In the genomic region with DNA sequence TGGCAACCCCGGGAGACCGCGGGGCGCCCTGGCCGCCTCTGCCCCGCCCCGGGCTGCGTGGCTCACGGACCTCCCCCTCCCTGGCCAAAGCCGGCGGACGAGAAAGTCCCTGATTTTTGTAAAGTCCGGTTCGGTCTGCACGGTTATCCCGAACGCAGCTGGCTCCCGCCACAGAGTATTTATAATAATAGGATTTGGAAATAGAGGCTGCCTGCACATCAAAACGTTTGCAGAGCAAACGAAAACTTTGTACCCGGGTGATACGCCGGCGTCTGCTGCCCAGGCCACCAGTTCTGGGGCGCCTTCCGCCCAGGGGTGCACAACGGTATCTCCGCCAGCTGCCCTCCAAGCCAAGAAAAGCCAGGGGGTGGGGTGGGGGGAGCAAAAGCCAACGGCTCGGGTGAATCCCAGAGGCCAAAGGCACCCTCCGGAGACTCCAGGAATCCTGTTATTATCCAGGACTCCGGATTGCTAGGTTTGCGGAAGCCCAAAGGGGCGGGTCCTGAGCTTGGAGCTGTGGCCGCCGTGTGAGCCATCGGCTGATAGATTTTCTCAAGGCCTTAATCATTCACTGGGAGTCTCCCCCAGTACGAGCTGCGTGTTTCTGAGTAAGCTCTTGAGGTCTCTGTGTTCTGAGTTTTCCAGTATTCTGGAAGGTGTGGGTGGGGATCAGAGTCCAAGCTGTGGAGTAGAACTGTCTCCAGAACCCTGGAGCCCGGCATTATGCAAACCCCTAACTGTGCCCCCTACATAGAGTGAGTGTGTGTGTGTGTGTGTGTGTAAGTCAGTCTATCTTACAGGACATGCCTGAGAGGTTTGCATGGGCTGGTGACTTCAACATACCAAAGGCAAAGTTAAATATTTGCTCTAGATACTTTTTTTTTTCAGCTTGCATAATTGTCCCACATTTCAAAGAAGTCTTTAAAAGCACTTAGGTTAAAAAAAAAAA, we compare ENCODE assay signal across 8 cellular contexts. TPM values are rescaled to one million over a fixed set of nuclear protein-coding genes. Genes with fewer than 3 reads are reported as not detected.
DNase-seq lines count a peak whose midpoint lies in the region; ATAC-seq and TF ChIP-seq lines count a peak whose summit lies in the region.

No MANE protein-coding gene starts in this region.

- peak overlapping the region; percentile 45 for H2BK15ac ChIP-seq in mesenchymal stem cell (ENCODE audit: low read depth, poor library complexity, severe bottlenecking)

- H2BK120ac ChIP-seq in mesenchymal stem cell (ENCODE audit: low read depth, low read length) = peak overlapping the region; percentile 77

- 5% methylated on average over 34 of the region's 40 CpGs for WGBS in mesenchymal stem cell
- 3 to 5% methylated on average over 40 of the region's 40 CpGs for WGBS in aorta, 2 donors

- H3K27me3 Mint-ChIP-seq in chondrocyte (ENCODE audit: low read depth) = peaks cover 61% of the 10 kb centered on the region

- H3K27ac ChIP-seq in left ventricle myocardium inferior (replicated peaks) = no peak overlapping the region
- H3K27ac ChIP-seq in right atrium auricular region = no peak overlapping the region
- H3K27ac ChIP-seq in mesenchymal stem cell (ENCODE audit: low read length, poor library complexity, severe bottlenecking) = peak overlapping the region; percentile 98
- no peak overlapping the region for H3K27ac ChIP-seq in aorta (ENCODE audit: low read depth in 1 of 2, low read length in 2 of 2)

- no peaks in the 10 kb centered on the region for H3K9me3 Mint-ChIP-seq in chondrocyte (ENCODE audit: low read depth)

- H3K36me3 ChIP-seq in left ventricle myocardium inferior (no peaks in the 10 kb centered on the region), right atrium auricular region (no peaks in the 10 kb centered on the region), mesenchymal stem cell (ENCODE audit: control insufficient read depth in 1 of 2, insufficient read depth in 2 of 2, low read depth in 1 of 2, low read length in 2 of 2) (no peaks in the 10 kb centered on the region), aorta (ENCODE audit: control insufficient read depth in 1 of 2, insufficient read depth in 2 of 2, low read length in 1 of 2) (no peaks in the 10 kb centered on the region)

- intact Hi-C loops in left ventricle myocardium inferior (cut with micrococcal nuclease) = no loop called here
- intact Hi-C loops in aorta (cut with DNase I) = no loop called here

- TF ChIP-seq CTCF in left ventricle myocardium inferior (IDR thresholded peaks at IDR 0.05; ENCODE audit: borderline replicate concordance) (no peak), right atrium auricular region (IDR thresholded peaks at IDR 0.05) (no peak), chondrocyte (IDR thresholded peaks at IDR 0.05) (no peak)

- H3K4me2 ChIP-seq in mesenchymal stem cell (ENCODE audit: low read length, poor library complexity, severe bottlenecking) = peak overlapping the region; percentile 81

- H3K14ac ChIP-seq in mesenchymal stem cell (ENCODE audit: low read length in 2 of 2) = no peak overlapping the region

- peaks cover 21% of the 10 kb centered on the region for H3K4me1 Mint-ChIP-seq in chondrocyte (ENCODE audit: low read depth)

- peak; percentile 44 for ATAC-seq in aorta (ENCODE audit: low FRiP score)

- H2BK12ac ChIP-seq in mesenchymal stem cell (ENCODE audit: low read length in 2 of 2) = peak overlapping the region in 1 of 2 experiments; percentile 70

- H3K9ac ChIP-seq in mesenchymal stem cell (ENCODE audit: low read length) = peak overlapping the region; percentile 74

- peaks cover 99% of the 10 kb centered on the region for H3K27me3 ChIP-seq in left ventricle myocardium inferior (ENCODE audit: low read depth)
- H3K27me3 ChIP-seq in right atrium auricular region = peaks cover 15 to 18% of the 10 kb centered on the region in 2 donors
- H3K27me3 ChIP-seq in mesenchymal stem cell (ENCODE audit: control insufficient read depth in 1 of 2, insufficient read depth in 1 of 2, low read length in 2 of 2) = peaks cover 8 to 27% of the 10 kb centered on the region in 2 experiments
- no peaks in the 10 kb centered on the region for H3K27me3 ChIP-seq in aorta (ENCODE audit: control insufficient read depth in 1 of 2, insufficient read depth in 2 of 2, low read length in 1 of 2)

- H4K8ac ChIP-seq in mesenchymal stem cell (ENCODE audit: low read length) = peak overlapping the region; percentile 65

- H3K4me3 ChIP-seq in left ventricle myocardium inferior (peak overlapping the region; percentile 57), right atrium auricular region (peak overlapping the region in 1 of 2 donors; percentile 43), mesenchymal stem cell (ENCODE audit: insufficient read depth in 1 of 2, low read depth in 1 of 2, low read length in 2 of 2) (peak overlapping the region; percentile 75 to 84), aorta (ENCODE audit: low read length in 2 of 2) (peak overlapping the region in 1 of 2 donors; percentile 17)

- H3K79me1 ChIP-seq in mesenchymal stem cell (replicated peaks; ENCODE audit: low read length, poor library complexity, severe bottlenecking) = peaks cover 22% of the 10 kb centered on the region

- peaks cover 5% of the 10 kb centered on the region for H3K9me3 ChIP-seq in left ventricle myocardium inferior (replicated peaks)
- peaks cover 0 to 3% of the 10 kb centered on the region in 2 donors for H3K9me3 ChIP-seq in right atrium auricular region
- H3K9me3 ChIP-seq in mesenchymal stem cell (ENCODE audit: control insufficient read depth, low read length) = peaks cover under 1% of the 10 kb centered on the region
- H3K9me3 ChIP-seq in aorta (ENCODE audit: control insufficient read depth, low read length) = no peaks in the 10 kb centered on the region

- DNase-seq in left ventricle myocardium inferior (no peak), right atrium auricular region (ENCODE audit: low spot score) (no peak), chondrocyte (ENCODE audit: low spot score) (no peak), mesenchymal stem cell (peak; percentile 94), aorta (no peak), nucleus accumbens (lab: John Stamatoyannopoulos, UW) (no peak), SKM-1 treated with dmso at 0.1 percent for 144 hours (lab: John Stamatoyannopoulos, UW; ENCODE audit: unreplicated experiment) (no peak), LoVo (ENCODE audit: low spot score) (no peak)

- H2AFZ ChIP-seq in mesenchymal stem cell (ENCODE audit: low read depth, low read length) = no peak overlapping the region

- H3K4me3 Mint-ChIP-seq in chondrocyte (ENCODE audit: unreplicated experiment) = peak overlapping the region; percentile 51

- H2AK5ac ChIP-seq in mesenchymal stem cell (ENCODE audit: low read length, severe bottlenecking) = no peak overlapping the region

- no peak overlapping the region for H3K23ac ChIP-seq in mesenchymal stem cell (ENCODE audit: low read length in 2 of 2)

- H2BK5ac ChIP-seq in mesenchymal stem cell (ENCODE audit: low read depth, low read length, poor library complexity, severe bottlenecking) = peak overlapping the region; percentile 93

- H4K91ac ChIP-seq in mesenchymal stem cell (ENCODE audit: low read length) = peak overlapping the region; percentile 68

- H3K4me1 ChIP-seq in left ventricle myocardium inferior (peaks cover 30% of the 10 kb centered on the region), right atrium auricular region (peaks cover 0 to 26% of the 10 kb centered on the region in 2 donors), mesenchymal stem cell (ENCODE audit: control insufficient read depth, insufficient read depth, low read depth, low read length) (peaks cover 23% of the 10 kb centered on the region), aorta (ENCODE audit: control insufficient read depth in 1 of 2, insufficient read depth in 2 of 2, low read length in 2 of 2) (no peaks in the 10 kb centered on the region)

- H3K18ac ChIP-seq in mesenchymal stem cell (ENCODE audit: low read depth in 1 of 2, low read length in 2 of 2) = peak overlapping the region; percentile 23 to 42

- H3K27ac Mint-ChIP-seq in chondrocyte (ENCODE audit: unreplicated experiment) = no peak overlapping the region

- H3K4ac ChIP-seq in mesenchymal stem cell (ENCODE audit: low read depth in 1 of 2, low read length in 2 of 2) = peak overlapping the region in 1 of 2 experiments; percentile 18

- peaks cover 2% of the 10 kb centered on the region for H3K36me3 Mint-ChIP-seq in chondrocyte (ENCODE audit: low read depth)

RNA-seq across cellular contexts. Expression of gene SHANK2, which starts 0.7 kb away (rescaled TPM):
- 0.27 TPM for total RNA-seq in left ventricle myocardium inferior
- under 1 TPM; 0.07 to 0.35 TPM for total RNA-seq in right atrium auricular region
- 0.53 to 1.6 TPM (median 0.97 TPM) in 3 replicates for total RNA-seq in chondrocyte
- 30.3 TPM for polyA plus RNA-seq in mesenchymal stem cell (2013, experiment 1 of 2)
- polyA plus RNA-seq in mesenchymal stem cell (2013, experiment 2 of 2) = 30.2 TPM
- total RNA-seq in aorta = under 1 TPM; 0.16 to 0.93 TPM
- polyA plus RNA-seq in aorta = 1 to 10 TPM in 1 of 2 donors, not detected in 1; 4.8 TPM
